2 cellular contexts compared by ENCODE assay signal in genomic region chr10:57367412-57367811, GRCh38.
A peak's percentile ranks its signal among the peaks of the same experiment; 100 is the strongest.
TF ChIP-seq lines count a peak whose summit lies in the region.

No MANE protein-coding gene starts in this region.

TF ChIP-seq in HepG2, 621 proteins besides CTCF, POLR2A, EP300 and RAD21 (continued from another document):
- TF ChIP-seq SPEN (CRISPR knock-in tag; IDR thresholded peaks at IDR 0.05; ENCODE audit: low read depth) (no peak), NFE2L1 (CRISPR knock-in tag; IDR thresholded peaks at IDR 0.05; ENCODE audit: borderline replicate concordance) (no peak), MEIS2 (CRISPR knock-in tag; IDR thresholded peaks at IDR 0.05) (no peak), MAFF (IDR thresholded peaks at IDR 0.05; ENCODE audit: low read depth, low read length) (peak; percentile 88), KAT2B (IDR thresholded peaks at IDR 0.05; ENCODE audit: borderline replicate concordance, low read depth, low read length) (no peak), MAFK (conservative IDR thresholded peaks at IDR 0.05 in 1 of 2, IDR thresholded peaks at IDR 0.05 in 1 of 2; ENCODE audit: low read length in 2 of 2) (peak; percentile 78 to 90), ZNF468 (CRISPR knock-in tag; IDR thresholded peaks at IDR 0.05) (no peak)

TF ChIP-seq in K562, 482 proteins besides CTCF, POLR2A, EP300 and RAD21 (continued from another document):
- TF ChIP-seq ZC3H4 (CRISPR knock-in tag; IDR thresholded peaks at IDR 0.05; ENCODE audit: borderline replicate concordance) (no peak), EWSR1 (IDR thresholded peaks at IDR 0.05; ENCODE audit: borderline replicate concordance, low read depth, partially characterized antibody) (no peak), ZNF77 (CRISPR knock-in tag; IDR thresholded peaks at IDR 0.05) (no peak), MED1 (CRISPR knock-in tag; IDR thresholded peaks at IDR 0.05; ENCODE audit: borderline replicate concordance) (no peak), BACH1 (tag; IDR thresholded peaks at IDR 0.05) (no peak), MAFK (IDR thresholded peaks at IDR 0.05; ENCODE audit: low read length) (peak; percentile 48; the same call in 1 of the 2 replicates), EHMT2 (IDR thresholded peaks at IDR 0.05) (no peak), ZKSCAN8 (CRISPR knock-in tag; IDR thresholded peaks at IDR 0.05) (no peak), ZNF41 (CRISPR knock-in tag; conservative IDR thresholded peaks at IDR 0.05) (no peak), NKRF (IDR thresholded peaks at IDR 0.05; ENCODE audit: borderline replicate concordance) (no peak), DACH1 (IDR thresholded peaks at IDR 0.05; ENCODE audit: partially characterized antibody) (no peak), GATA2 (CRISPR knock-in tag; IDR thresholded peaks at IDR 0.05) (no peak), ZNF316 (IDR thresholded peaks at IDR 0.05) (peak; percentile 27; the same call in 1 of the 2 replicates), MAFF (IDR thresholded peaks at IDR 0.05; ENCODE audit: low read length) (peak; percentile 53)
